21 cellular contexts compared by ENCODE assay signal in the genomic region with DNA sequence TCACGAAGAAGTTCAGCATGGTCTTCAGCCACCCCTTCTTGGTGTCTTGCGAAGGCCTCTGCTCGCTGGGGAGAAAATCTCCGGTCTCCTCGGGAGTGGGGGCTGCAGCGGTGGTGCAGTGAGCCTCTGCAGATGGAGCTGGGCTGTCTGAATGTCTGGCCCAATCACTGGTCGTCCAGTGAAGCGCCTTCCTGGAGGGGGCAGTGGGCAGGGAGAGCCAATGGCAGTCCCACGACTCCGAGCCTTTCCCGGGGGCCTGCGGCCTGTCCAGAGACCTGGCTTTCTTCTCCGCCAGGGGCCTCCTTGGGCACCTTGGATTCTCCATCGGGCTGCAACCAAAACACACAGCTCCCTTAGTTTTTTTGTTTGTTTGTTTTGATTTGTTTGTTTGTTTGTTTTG. TPM values are rescaled to one million over a fixed set of nuclear protein-coding genes. Genes with fewer than 3 reads are reported as not detected.
DNase-seq lines count a peak whose midpoint lies in the region; ATAC-seq and TF ChIP-seq lines count a peak whose summit lies in the region.
"Had no signal": no experiment of that assay in that cellular context is flagged by ENCODE, and none has a peak within 500 bp of the region (broad histone marks: within the 10 kb centered on the region; RNA-seq: fewer than 3 reads in every experiment).

No MANE protein-coding gene starts in this region.

- no CpG with 5 or more reads among the region's 14 CpGs for WGBS in neuronal stem cell (ENCODE audit: extremely low coverage in 2 of 2, insufficient read length in 2 of 2, insufficient replicate concordance in 1 of 2), 2 donors

- POLR2A ChIA-PET in WTC11 (lab: Charles Lee): no interaction called here

- no peak overlapping the region for H2BK5ac ChIP-seq in neuronal stem cell (ENCODE audit: low read length)

- H3K4me3 ChIP-seq in GM23338 (no peak overlapping the region), neuronal stem cell (ENCODE audit: low read length in 2 of 2) (no peak overlapping the region)
- H3K4me3 ChIP-seq: HAP-1 had no signal

- peak; percentile 14; the same call in 2 of the 3 replicates for ATAC-seq in GM23338
- peak; percentile 17; the same call in 1 of the 2 replicates for ATAC-seq in WTC11
- ATAC-seq in GM18861 (IDR thresholded peaks at IDR 0.05; ENCODE audit: unreplicated experiment): no peak

- no peaks in the 10 kb centered on the region; the same call in 2 of the 3 replicates for H3K9me3 Mint-ChIP-seq in GM23338
- no peaks in the 10 kb centered on the region for H3K9me3 Mint-ChIP-seq in WTC11
- H3K9me3 Mint-ChIP-seq: CD14-positive monocyte; CD4-positive, alpha-beta T cell; CD8-positive, alpha-beta memory T cell; HFFc6 had no signal

- peak overlapping the region; percentile 50 for H3K18ac ChIP-seq in neuronal stem cell (ENCODE audit: low read length)

- H3K36me3 Mint-ChIP-seq in GM23338 (ENCODE audit: low read depth): no peaks in the 10 kb centered on the region; the same call in 2 of the 3 replicates
- H3K36me3 Mint-ChIP-seq in WTC11: no peaks in the 10 kb centered on the region
- H3K36me3 Mint-ChIP-seq: CD14-positive monocyte; CD8-positive, alpha-beta memory T cell had no signal

- H3K14ac ChIP-seq in neuronal stem cell (ENCODE audit: low read length): no peak overlapping the region

- CTCF ChIA-PET in WTC11 (lab: Charles Lee): interaction anchor here (1.1 to 4.9 kb wide), 4 partner anchors 10 to 28 kb away, joined by 4 to 47 read pairs (median 26); no protein-coding TSS in a partner anchor

- peak overlapping the region; percentile 1 for H2AK5ac ChIP-seq in neuronal stem cell (ENCODE audit: low read depth, low read length)

- no peak overlapping the region for H3K9ac ChIP-seq in neuronal stem cell (ENCODE audit: low read depth, low read length, poor library complexity)

- H4K8ac ChIP-seq in neuronal stem cell (ENCODE audit: low read depth, low read length): no peak overlapping the region

- no peaks in the 10 kb centered on the region for H3K79me2 ChIP-seq in GM23338 (replicated peaks; ENCODE audit: insufficient read depth)

- peaks cover 20% of the 10 kb centered on the region for H3K27me3 Mint-ChIP-seq in GM23338 (ENCODE audit: insufficient read depth, low read depth, poor library complexity)
- H3K27me3 Mint-ChIP-seq in WTC11 (ENCODE audit: low read depth): peaks cover 3% of the 10 kb centered on the region

- H3K9me2 ChIP-seq in GM23338 (ENCODE audit: insufficient read depth): no peaks in the 10 kb centered on the region

- H3K4ac ChIP-seq in neuronal stem cell (ENCODE audit: low read length): no peak overlapping the region

- peak overlapping the region; percentile 8 for H2BK15ac ChIP-seq in neuronal stem cell (ENCODE audit: low read length)

- H3K27ac Mint-ChIP-seq in GM23338 (no peak overlapping the region), WTC11 (no peak overlapping the region)
- H3K27ac Mint-ChIP-seq: CD14-positive monocyte; CD4-positive, alpha-beta T cell; CD8-positive, alpha-beta memory T cell; HFFc6 had no signal

- H2BK12ac ChIP-seq in neuronal stem cell (ENCODE audit: low read length): peak overlapping the region; percentile 24

- no peak overlapping the region for H3K23ac ChIP-seq in neuronal stem cell (ENCODE audit: low read depth, low read length, poor library complexity)

- no peaks in the 10 kb centered on the region for H3F3A ChIP-seq in GM23338 (replicated peaks; ENCODE audit: low read depth)

- no peaks in the 10 kb centered on the region for H4K20me1 ChIP-seq in GM23338 (replicated peaks; ENCODE audit: insufficient read depth)

- in situ Hi-C loops in G401 (cut with HindIII; ENCODE audit: low sequenced_read_pairs): no loop called here

- H3K4me3 Mint-ChIP-seq in GM23338 (no peak overlapping the region), WTC11 (no peak overlapping the region)
- H3K4me3 Mint-ChIP-seq: CD14-positive monocyte; CD4-positive, alpha-beta T cell; CD8-positive, alpha-beta memory T cell; HFFc6 had no signal

- H3K27me3 ChIP-seq in GM23338 (ENCODE audit: insufficient read depth) (no peaks in the 10 kb centered on the region), neuronal stem cell (ENCODE audit: control insufficient read depth in 3 of 3, insufficient read depth in 3 of 3, low read depth in 1 of 3, low read length in 3 of 3) (peaks cover 0 to 44% (median 0%) of the 10 kb centered on the region in 3 experiments)

- H2BK120ac ChIP-seq in neuronal stem cell (ENCODE audit: low read depth, low read length): no peak overlapping the region

- H2AFZ ChIP-seq in GM23338 (peak overlapping the region; percentile 84), neuronal stem cell (ENCODE audit: low read length) (peak overlapping the region; percentile 83)

- TF ChIP-seq CTCF in GM23338 (conservative IDR thresholded peaks at IDR 0.05; ENCODE audit: low read depth in 2 of 2) (no peak), WTC11 (IDR thresholded peaks at IDR 0.05) (no peak)

- H3K79me1 ChIP-seq in neuronal stem cell (ENCODE audit: low read depth, low read length): no peaks in the 10 kb centered on the region

- H3K9me3 ChIP-seq in neuronal stem cell (replicated peaks in 1 of 2; ENCODE audit: control insufficient read depth in 2 of 2, insufficient read depth in 1 of 2, low read depth in 1 of 2, low read length in 2 of 2): no peaks in the 10 kb centered on the region
- H3K9me3 ChIP-seq: HAP-1 had no signal

- H4K91ac ChIP-seq in neuronal stem cell (ENCODE audit: low read depth, low read length, poor library complexity): no peak overlapping the region

- peaks cover 42% of the 10 kb centered on the region for H3K4me1 Mint-ChIP-seq in GM23338
- H3K4me1 Mint-ChIP-seq in WTC11: peaks cover 31% of the 10 kb centered on the region
- H3K4me1 Mint-ChIP-seq: CD8-positive, alpha-beta memory T cell had no signal

- H3K27ac ChIP-seq in GM23338 (ENCODE audit: low read depth) (no peak overlapping the region), neuronal stem cell (replicated peaks; ENCODE audit: low read length) (no peak overlapping the region)

- no peak overlapping the region for H3K4me2 ChIP-seq in GM23338
- no peak overlapping the region for H3K4me2 ChIP-seq in neuronal stem cell (ENCODE audit: insufficient read depth, low read length, poor library complexity, severe bottlenecking)

- no peak for DNase-seq in GM23338 (ENCODE audit: low spot score)
- DNase-seq in WTC11 (ENCODE audit: low spot score): no peak
- DNase-seq in iPS-NIHi11 (ENCODE audit: low spot score): peak; percentile 21
- no peak for DNase-seq in neuronal stem cell (ENCODE audit: low spot score)
- DNase-seq in foreskin melanocyte: no peak
- DNase-seq in G401 (ENCODE audit: low spot score): no peak
- DNase-seq in NCI-H69 (lab: John Stamatoyannopoulos, UW): no peak
- DNase-seq: CD4-positive, alpha-beta T cell; CD8-positive, alpha-beta memory T cell; DMS 273 treated with DMSO at 0.1 percent for 48 hours; DMS79; EL; GF-D8; HFFc6 had no signal

- H3K4me1 ChIP-seq in GM23338 (ENCODE audit: insufficient read depth) (no peaks in the 10 kb centered on the region; the same call in 1 of the 2 replicates), neuronal stem cell (ENCODE audit: control insufficient read depth in 2 of 2, insufficient read depth in 1 of 2, low read depth in 1 of 2, low read length in 2 of 2) (peaks cover 23 to 42% of the 10 kb centered on the region in 2 donors)

- H3K36me3 ChIP-seq in GM23338 (ENCODE audit: insufficient read depth): no peaks in the 10 kb centered on the region
- no peaks in the 10 kb centered on the region for H3K36me3 ChIP-seq in neuronal stem cell (replicated peaks in 1 of 2; ENCODE audit: control insufficient read depth in 2 of 2, insufficient read depth in 2 of 2, low read length in 2 of 2)
- H3K36me3 ChIP-seq: HAP-1 had no signal

TF ChIP-seq in GM23338, 12 proteins besides CTCF, POLR2A, EP300 and RAD21:
- TF ChIP-seq ZNF331 (CRISPR knock-in tag; IDR thresholded peaks at IDR 0.05; ENCODE audit: low read depth) (no peak), POLR2AphosphoS5 (IDR thresholded peaks at IDR 0.05; ENCODE audit: low read depth) (no peak), STAT1 (IDR thresholded peaks at IDR 0.05; ENCODE audit: unreplicated experiment) (no peak), EZH2 (IDR thresholded peaks at IDR 0.05; ENCODE audit: low read depth, unreplicated experiment) (no peak), CREB1 (CRISPR knock-in tag; IDR thresholded peaks at IDR 0.05; ENCODE audit: low read depth) (no peak), JUNB (IDR thresholded peaks at IDR 0.05; ENCODE audit: unreplicated experiment) (no peak), EZH2phosphoT487 (IDR thresholded peaks at IDR 0.05; ENCODE audit: unreplicated experiment) (no peak), ZNF114 (CRISPR knock-in tag; IDR thresholded peaks at IDR 0.05) (no peak)

TF ChIP-seq in WTC11, 78 proteins besides CTCF, POLR2A, EP300 and RAD21 (continues in another document):
- TF ChIP-seq GABPB1 (CRISPR knock-in tag; IDR thresholded peaks at IDR 0.05): no peak
- TF ChIP-seq, protein P1, sequence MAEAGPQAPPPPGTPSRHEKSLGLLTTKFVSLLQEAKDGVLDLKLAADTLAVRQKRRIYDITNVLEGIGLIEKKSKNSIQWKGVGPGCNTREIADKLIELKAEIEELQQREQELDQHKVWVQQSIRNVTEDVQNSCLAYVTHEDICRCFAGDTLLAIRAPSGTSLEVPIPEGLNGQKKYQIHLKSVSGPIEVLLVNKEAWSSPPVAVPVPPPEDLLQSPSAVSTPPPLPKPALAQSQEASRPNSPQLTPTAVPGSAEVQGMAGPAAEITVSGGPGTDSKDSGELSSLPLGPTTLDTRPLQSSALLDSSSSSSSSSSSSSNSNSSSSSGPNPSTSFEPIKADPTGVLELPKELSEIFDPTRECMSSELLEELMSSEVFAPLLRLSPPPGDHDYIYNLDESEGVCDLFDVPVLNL (CRISPR knock-in tag; IDR thresholded peaks at IDR 0.05; ENCODE audit: borderline replicate concordance, low read depth): no peak

RNA-seq across cellular contexts. Expression of a gene that starts 6.3 kb away (rescaled TPM):
- not detected in 2 replicates for total RNA-seq in GM23338 (2014; rRNA removed; shearing (Covaris generic))
- not detected in 2 replicates for polyA plus RNA-seq in GM23338 (2016; fragmentation: Nextera tagmentation; extraction: Ambion mirVana)
- total RNA-seq in WTC11 (2021): 0.05 TPM in 1 of 3 replicates, not detected in the others
- 0.01 TPM for polyA plus RNA-seq in neuronal stem cell (2013, experiment 1 of 2)
- 0.03 TPM for polyA plus RNA-seq in neuronal stem cell (2013, experiment 2 of 2)
- total RNA-seq in G401 (2014; rRNA removed; shearing (Covaris generic)): not detected in 2 replicates
- total RNA-seq: A172; A673; CD4-positive, alpha-beta T cell; CD8-positive, alpha-beta memory T cell; H4; HFFc6 had no signal
- polyA plus RNA-seq: BJ; CD14-positive monocyte; CD8-positive, alpha-beta memory T cell had no signal

RNA-seq across cellular contexts. Expression of a gene that starts 57.1 kb away (rescaled TPM):
- 0.19 and 1.2 TPM in 2 replicates for total RNA-seq in GM23338 (2014; rRNA removed; shearing (Covaris generic))
- polyA plus RNA-seq in GM23338 (2016; fragmentation: Nextera tagmentation; extraction: Ambion mirVana): 0.47 and 0.78 TPM in 2 replicates
- total RNA-seq in WTC11 (2021): 0.68 to 1.4 TPM (median 1.2 TPM) in 3 replicates
- polyA plus RNA-seq in neuronal stem cell (2013, experiment 1 of 2): 0.24 TPM
- 0.25 TPM for polyA plus RNA-seq in neuronal stem cell (2013, experiment 2 of 2)
- total RNA-seq in G401 (2014; rRNA removed; shearing (Covaris generic)): 1.7 and 2.7 TPM in 2 replicates
- total RNA-seq: A172 had no signal
